8 cellular contexts compared by ENCODE assay signal in the genomic region with DNA sequence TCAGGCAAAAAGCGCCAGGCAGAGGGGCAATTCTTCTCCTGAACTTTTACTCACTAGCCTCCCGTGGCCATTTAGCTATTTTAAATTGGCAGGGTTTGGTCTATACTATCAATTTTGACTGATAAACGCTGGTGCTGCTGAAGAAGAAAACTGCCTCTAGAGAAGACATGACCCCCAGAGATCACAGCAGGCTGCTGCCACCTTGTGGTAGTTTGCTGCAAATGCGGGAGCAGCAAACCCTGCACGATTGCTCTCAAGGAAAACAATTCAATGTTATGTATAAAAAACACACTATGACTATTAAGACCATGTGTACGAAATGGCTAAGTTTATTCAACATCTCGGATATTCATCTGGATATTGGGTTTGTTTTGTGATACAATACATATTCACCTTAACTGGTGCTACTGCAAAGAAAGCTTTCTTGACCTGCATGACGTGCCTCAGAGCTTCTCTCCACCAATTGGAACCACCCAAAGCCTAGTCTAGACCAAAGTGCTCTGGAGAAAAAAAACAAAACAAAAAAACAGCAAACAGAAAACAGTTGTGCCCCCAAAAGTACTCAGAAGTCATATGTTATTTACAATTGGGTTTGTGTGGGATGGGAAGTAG. TPM values are rescaled to one million over a fixed set of nuclear protein-coding genes. Genes with fewer than 3 reads are reported as not detected.
DNase-seq lines count a peak whose midpoint lies in the region; ATAC-seq and TF ChIP-seq lines count a peak whose summit lies in the region.

No MANE protein-coding gene starts in this region.

- H3K4me3 Mint-ChIP-seq in activated naive CD8-positive, alpha-beta T cell treated with anti-CD3 and anti-CD28 coated beads, Interleukin-2, amount 10 ng/mL, durations not matched to agents 7 days and 5 days, result no peak overlapping the region

- H3K36me3 Mint-ChIP-seq in activated naive CD8-positive, alpha-beta T cell treated with anti-CD3 and anti-CD28 coated beads, Interleukin-2, amount 10 ng/mL, durations not matched to agents 7 days and 5 days, result peaks cover 44% of the 10 kb centered on the region

- no peak overlapping the region for H2AFZ ChIP-seq in DND-41 (ENCODE audit: low read depth, low read length)
- no peak overlapping the region for H2AFZ ChIP-seq in SU-DHL-6 (ENCODE audit: low read depth, low read length, severe bottlenecking)

- H3K4me3 ChIP-seq in DND-41 (ENCODE audit: low read depth in 1 of 2, low read length in 2 of 2), result no peak overlapping the region
- no peak overlapping the region for H3K4me3 ChIP-seq in SU-DHL-6 (ENCODE audit: insufficient read depth, low read length, poor library complexity, severe bottlenecking)
- H3K4me3 ChIP-seq in skeletal muscle cell (ENCODE audit: low read depth, low read length), result no peak overlapping the region

- H3K27me3 ChIP-seq in DND-41 (ENCODE audit: insufficient read depth, low read length, poor library complexity), result no peaks in the 10 kb centered on the region
- H3K27me3 ChIP-seq in SU-DHL-6 (ENCODE audit: low read length), result no peaks in the 10 kb centered on the region

- peaks cover 13% of the 10 kb centered on the region for H3K4me1 Mint-ChIP-seq in activated naive CD8-positive, alpha-beta T cell treated with anti-CD3 and anti-CD28 coated beads, Interleukin-2, amount 10 ng/mL, durations not matched to agents 7 days and 5 days

- H3K27me3 Mint-ChIP-seq in activated naive CD8-positive, alpha-beta T cell treated with anti-CD3 and anti-CD28 coated beads, Interleukin-2, amount 10 ng/mL, durations not matched to agents 7 days and 5 days, result no peaks in the 10 kb centered on the region

- no peaks in the 10 kb centered on the region for H3K4me1 ChIP-seq in DND-41 (ENCODE audit: insufficient read depth, low read length)

- H3K36me3 ChIP-seq in DND-41 (ENCODE audit: insufficient read depth, low read length) (peaks cover 81% of the 10 kb centered on the region), SU-DHL-6 (ENCODE audit: low read length) (peaks cover 65% of the 10 kb centered on the region)

- intact Hi-C loops in left ventricle myocardium superior (cut with micrococcal nuclease), result no loop called here

- H3K79me2 ChIP-seq in DND-41 (ENCODE audit: insufficient read depth, low read length) (no peaks in the 10 kb centered on the region), SU-DHL-6 (ENCODE audit: insufficient read depth, low read length) (no peaks in the 10 kb centered on the region)

- no peaks in the 10 kb centered on the region for H3K9me3 Mint-ChIP-seq in activated naive CD8-positive, alpha-beta T cell treated with anti-CD3 and anti-CD28 coated beads, Interleukin-2, amount 10 ng/mL, durations not matched to agents 7 days and 5 days

- H3F3A ChIP-seq in SU-DHL-6 (ENCODE audit: insufficient read depth), result peaks cover 64% of the 10 kb centered on the region

- H3K9me2 ChIP-seq in SU-DHL-6 (replicated peaks; ENCODE audit: insufficient read depth, low read length), result no peaks in the 10 kb centered on the region

- DNase-seq in DND-41 (peak; percentile 76), KG1 (lab: John Stamatoyannopoulos, UW) (peak; percentile 39), left ventricle myocardium superior (peak; percentile 54), skeletal muscle cell (ENCODE audit: low read depth) (peak; percentile 17), NCI-H524 treated with DMSO at 0.1 percent for 48 hours (lab: John Stamatoyannopoulos, UW) (no peak)
- DNase-seq in activated naive CD8-positive, alpha-beta T cell treated with anti-CD3 and anti-CD28 coated beads, Interleukin-2, amount 10 ng/mL, durations not matched to agents 7 days and 5 days, result peak; percentile 69

- H4K20me1 ChIP-seq in DND-41 (ENCODE audit: insufficient read depth, low read length) (peaks cover 20% of the 10 kb centered on the region; the same call in 1 of the 2 replicates), SU-DHL-6 (ENCODE audit: low read depth, low read length) (peaks cover 13% of the 10 kb centered on the region; the same call in 1 of the 2 replicates)

- no peaks in the 10 kb centered on the region for H3K9me3 ChIP-seq in DND-41 (ENCODE audit: insufficient read depth, low read length, severe bottlenecking)
- H3K9me3 ChIP-seq in SU-DHL-6 (ENCODE audit: insufficient read depth, low read length), result no peaks in the 10 kb centered on the region

- TF ChIP-seq CTCF in DND-41 (IDR thresholded peaks at IDR 0.05; ENCODE audit: borderline replicate concordance, extremely low read depth, low read length, poor library complexity, severe bottlenecking) (peak; percentile 98), SU-DHL-6 (IDR thresholded peaks at IDR 0.05; ENCODE audit: insufficient read depth, low read length, poor library complexity, severe bottlenecking) (peak; percentile 100)

- H3K27ac Mint-ChIP-seq in activated naive CD8-positive, alpha-beta T cell treated with anti-CD3 and anti-CD28 coated beads, Interleukin-2, amount 10 ng/mL, durations not matched to agents 7 days and 5 days, result peak overlapping the region; percentile 54

- POLR2A ChIA-PET in activated naive CD8-positive, alpha-beta T cell treated with anti-CD3 and anti-CD28 coated beads, Interleukin-2, amount 10 ng/mL, durations not matched to agents 7 days and 5 days (lab: Charles Lee), result interaction anchor here (0.6 to 0.7 kb wide), 3 partner anchors 10 to 272 kb away, joined by 3 to 5 read pairs (median 4); no protein-coding TSS in a partner anchor

- no peak overlapping the region for H3K9ac ChIP-seq in DND-41 (ENCODE audit: low read depth, low read length)
- H3K9ac ChIP-seq in SU-DHL-6 (ENCODE audit: low read length), result no peak overlapping the region

- no peak overlapping the region for H3K27ac ChIP-seq in DND-41 (ENCODE audit: low read length)
- H3K27ac ChIP-seq in SU-DHL-6 (ENCODE audit: low read depth, low read length), result no peak overlapping the region

- ATAC-seq in DND-41 (ENCODE audit: insufficient read depth, low read depth), result peak; percentile 79
- ATAC-seq in GM21447 (IDR thresholded peaks at IDR 0.05; ENCODE audit: unreplicated experiment), result peak; percentile 63
- ATAC-seq in activated naive CD8-positive, alpha-beta T cell treated with anti-CD3 and anti-CD28 coated beads, Interleukin-2, amount 10 ng/mL, durations not matched to agents 7 days and 5 days (ENCODE audit: low read depth), result peak; percentile 61
- ATAC-seq in left ventricle myocardium superior, result peak; percentile 66

- H3K4me2 ChIP-seq in DND-41 (ENCODE audit: insufficient read depth, low read length) (no peak overlapping the region), SU-DHL-6 (ENCODE audit: low read depth, low read length, poor library complexity, severe bottlenecking) (no peak overlapping the region)

RNA-seq across cellular contexts. Expression of gene IL17F, which starts 19.5 kb away (rescaled TPM):
- not detected for total RNA-seq in activated naive CD8-positive, alpha-beta T cell treated with anti-CD3 and anti-CD28 coated beads, Interleukin-2, amount 10 ng/mL, durations not matched to agents 7 days and 5 days
- total RNA-seq in left ventricle myocardium superior, result not detected

RNA-seq across cellular contexts. Expression of gene MCM3, which starts 20.7 kb away (rescaled TPM):
- total RNA-seq in activated naive CD8-positive, alpha-beta T cell treated with anti-CD3 and anti-CD28 coated beads, Interleukin-2, amount 10 ng/mL, durations not matched to agents 7 days and 5 days, result 100 to 1,000 TPM; 180 to 182 TPM
- 21.8 TPM for total RNA-seq in left ventricle myocardium superior
